In the genomic region with DNA sequence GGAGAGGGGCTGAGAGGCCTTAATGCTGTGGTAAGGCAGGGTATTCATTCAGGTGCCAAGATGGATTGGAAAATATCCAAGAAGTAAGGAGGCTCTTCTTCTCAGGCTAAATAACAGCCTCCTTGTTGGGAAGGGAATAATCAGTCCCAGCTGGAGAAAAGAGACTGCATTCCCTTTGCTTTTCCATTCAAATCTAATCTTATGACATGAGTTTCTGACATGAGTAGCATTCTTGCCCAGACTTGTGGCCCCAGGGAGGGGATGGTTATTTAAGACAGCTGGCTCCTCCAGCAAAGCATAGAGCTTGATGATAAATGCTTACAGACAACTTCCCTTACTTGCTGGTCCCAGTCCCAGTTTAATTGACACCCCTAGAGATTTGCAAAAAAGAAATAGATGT, we compare ENCODE assay signal across 11 cellular contexts.
DNase-seq lines count a peak whose midpoint lies in the region; ATAC-seq, FAIRE-seq and TF ChIP-seq lines count a peak whose summit lies in the region.
"Had no signal": no experiment of that assay in that cellular context is flagged by ENCODE, and none has a peak within 500 bp of the region (broad histone marks: within the 10 kb centered on the region; RNA-seq: fewer than 3 reads in every experiment).

No MANE protein-coding gene starts in this region.

- no peak overlapping the region for H2AFZ ChIP-seq in HepG2 (ENCODE audit: low read length)

- peaks cover 0 to 6% of the 10 kb centered on the region in 2 experiments; a peak in 1 of 5 replicates for H3K27me3 ChIP-seq in HepG2 (ENCODE audit: control insufficient read depth in 1 of 2, insufficient read depth in 2 of 2, low read length in 2 of 2)

- TF ChIP-seq EP300 in HepG2 (IDR thresholded peaks at IDR 0.05; ENCODE audit: low read depth in 2 of 2, low read length in 2 of 2) = no peak
- TF ChIP-seq EP300 in HepG2 (CRISPR knock-in tag; IDR thresholded peaks at IDR 0.05; ENCODE audit: borderline replicate concordance) = no peak

- TF ChIP-seq CTCF in fibroblast of pulmonary artery (IDR thresholded peaks at IDR 0.05; ENCODE audit: low read length, missing control alignments) (no peak), progenitor cell of endocrine pancreas (IDR thresholded peaks at IDR 0.05; ENCODE audit: unreplicated experiment) (no peak), HepG2 (CRISPR knock-in tag; IDR thresholded peaks at IDR 0.05) (no peak)

- H3K36me3 Mint-ChIP-seq in progenitor cell of endocrine pancreas (ENCODE audit: insufficient read depth) = no peaks in the 10 kb centered on the region
- H3K36me3 Mint-ChIP-seq: activated CD4-positive, alpha-beta memory T cell treated with anti-CD3 and anti-CD28 coated beads for 36 hours; activated naive CD4-positive, alpha-beta T cell treated with anti-CD3 and anti-CD28 coated beads, Interleukin-2, amount 50 U/mL, for 24 hours had no signal

- H3K9ac ChIP-seq in HepG2 (ENCODE audit: insufficient read depth, low read depth, low read length) = no peak overlapping the region

- no peak overlapping the region for H3K4me3 Mint-ChIP-seq in progenitor cell of endocrine pancreas (ENCODE audit: low read depth)
- H3K4me3 Mint-ChIP-seq: activated CD4-positive, alpha-beta memory T cell treated with anti-CD3 and anti-CD28 coated beads for 36 hours; activated naive CD4-positive, alpha-beta T cell treated with anti-CD3 and anti-CD28 coated beads, Interleukin-2, amount 50 U/mL, for 24 hours had no signal

- CTCF ChIA-PET in HepG2 (lab: Yijun Ruan, JAX; ENCODE audit: low intra/inter-chr PET ratio, low total read pairs) = no interaction called here

- H4K20me1 ChIP-seq in HepG2 (ENCODE audit: insufficient read depth, low read length) = no peaks in the 10 kb centered on the region

- no peak for ATAC-seq in HepG2

- no TSS peak for BruUV-seq in HepG2 (replicated peaks; lab: Mats Ljungman, UMichigan)

- H3K4me3 ChIP-seq in fibroblast of pulmonary artery (replicated peaks; ENCODE audit: low read depth, low read length) (no peak overlapping the region), HepG2 (replicated peaks in 1 of 3; ENCODE audit: insufficient read depth in 1 of 3, low read depth in 2 of 3, low read length in 3 of 3) (no peak overlapping the region)

- in situ Hi-C loops in HepG2 (cut with HindIII; ENCODE audit: extremely low pct_ligation_motif_present, low pct_unique_long_range_greater_than_20kb) = no loop called here

- no peaks in the 10 kb centered on the region for H3K4me1 ChIP-seq in HepG2 (ENCODE audit: insufficient read depth, low read length)

- POLR2A ChIA-PET in HepG2 (lab: Yijun Ruan, JAX) = no interaction called here

- no peaks in the 10 kb centered on the region for H3K4me1 Mint-ChIP-seq in progenitor cell of endocrine pancreas (ENCODE audit: low read depth)
- H3K4me1 Mint-ChIP-seq: activated naive CD4-positive, alpha-beta T cell treated with anti-CD3 and anti-CD28 coated beads, Interleukin-2, amount 50 U/mL, for 24 hours had no signal

- H3K36me3 ChIP-seq in HepG2 (replicated peaks in 1 of 2; ENCODE audit: control insufficient read depth in 1 of 2, insufficient read depth in 2 of 2, low read length in 2 of 2) = no peaks in the 10 kb centered on the region

- DNase-seq in GM04503 (ENCODE audit: low read depth) (peak; percentile 71), RPMI7951 (ENCODE audit: low read depth) (peak; percentile 87), fibroblast of pulmonary artery (ENCODE audit: low read depth) (peak; percentile 62), progenitor cell of endocrine pancreas (ENCODE audit: low spot score, unreplicated experiment) (no peak), HepG2 (ENCODE audit: low spot score) (no peak)
- no peak for DNase-seq in stimulated activated CD4-positive, alpha-beta T cell treated with anti-CD3 and anti-CD28 coated beads, Interleukin-4, amount 100 ng/mL, for 4 hours
- no peak for DNase-seq in activated effector memory CD4-positive, alpha-beta T cell treated with anti-CD3 and anti-CD28 coated beads, Interleukin-2, amount 50 U/mL, for 16 hours
- DNase-seq: activated CD4-positive, alpha-beta memory T cell treated with anti-CD3 and anti-CD28 coated beads for 36 hours; DMS153; NCI-H748 treated with DMSO at 0.1 percent for 48 hours had no signal

- no peak for TF ChIP-seq RAD21 in HepG2 (CRISPR knock-in tag; IDR thresholded peaks at IDR 0.05)

- no peaks in the 10 kb centered on the region for H3K9me3 ChIP-seq in HepG2 (ENCODE audit: low read length)

- no peak for FAIRE-seq in HepG2 (lab: Jason Lieb, UNC)

- H3K27ac ChIP-seq in HepG2 (ENCODE audit: extremely low read length, insufficient read depth, low read length) = no peak overlapping the region

- no peak for TF ChIP-seq POLR2A in HepG2 (IDR thresholded peaks at IDR 0.05; ENCODE audit: insufficient read depth in 1 of 2, low read depth in 2 of 2, low read length in 2 of 2)

- H3K27ac Mint-ChIP-seq in progenitor cell of endocrine pancreas = peak overlapping the region; percentile 11
- H3K27ac Mint-ChIP-seq: activated CD4-positive, alpha-beta memory T cell treated with anti-CD3 and anti-CD28 coated beads for 36 hours; activated naive CD4-positive, alpha-beta T cell treated with anti-CD3 and anti-CD28 coated beads, Interleukin-2, amount 50 U/mL, for 24 hours had no signal

- no peaks in the 10 kb centered on the region for H3K79me2 ChIP-seq in HepG2 (ENCODE audit: insufficient read depth, low read length)

- H3K27me3 Mint-ChIP-seq in progenitor cell of endocrine pancreas = no peaks in the 10 kb centered on the region

- peaks cover 4% of the 10 kb centered on the region for H3K9me3 Mint-ChIP-seq in progenitor cell of endocrine pancreas (ENCODE audit: low read depth)
- H3K9me3 Mint-ChIP-seq: activated CD4-positive, alpha-beta memory T cell treated with anti-CD3 and anti-CD28 coated beads for 36 hours; activated naive CD4-positive, alpha-beta T cell treated with anti-CD3 and anti-CD28 coated beads, Interleukin-2, amount 50 U/mL, for 24 hours had no signal

- intact Hi-C loops in HepG2 (cut with micrococcal nuclease; ENCODE audit: unreplicated experiment) = no loop called here

- H3K4me2 ChIP-seq in HepG2 (ENCODE audit: low read depth, low read length) = no peak overlapping the region

TF ChIP-seq in HepG2, 621 proteins besides CTCF, POLR2A, EP300 and RAD21:
- TF ChIP-seq ZNF549 (CRISPR knock-in tag; IDR thresholded peaks at IDR 0.05) (no peak), CEBPG (CRISPR knock-in tag; IDR thresholded peaks at IDR 0.05) (no peak), BRCA1 (CRISPR knock-in tag; IDR thresholded peaks at IDR 0.05) (no peak), NBN (conservative IDR thresholded peaks at IDR 0.05) (no peak), ZNF12 (CRISPR knock-in tag; IDR thresholded peaks at IDR 0.05) (no peak), NFATC3 (CRISPR knock-in tag; IDR thresholded peaks at IDR 0.05) (no peak), DMAP1 (CRISPR knock-in tag; IDR thresholded peaks at IDR 0.05) (no peak), RAD51 (IDR thresholded peaks at IDR 0.05; ENCODE audit: borderline replicate concordance) (no peak), GABPB1 (CRISPR knock-in tag; IDR thresholded peaks at IDR 0.05) (no peak), NAIF1 (CRISPR knock-in tag; IDR thresholded peaks at IDR 0.05; ENCODE audit: borderline replicate concordance) (no peak), HES4 (CRISPR knock-in tag; IDR thresholded peaks at IDR 0.05; ENCODE audit: borderline replicate concordance) (no peak), ZNF607 (CRISPR knock-in tag; IDR thresholded peaks at IDR 0.05; ENCODE audit: borderline replicate concordance) (no peak)
- TF ChIP-seq, protein P1, sequence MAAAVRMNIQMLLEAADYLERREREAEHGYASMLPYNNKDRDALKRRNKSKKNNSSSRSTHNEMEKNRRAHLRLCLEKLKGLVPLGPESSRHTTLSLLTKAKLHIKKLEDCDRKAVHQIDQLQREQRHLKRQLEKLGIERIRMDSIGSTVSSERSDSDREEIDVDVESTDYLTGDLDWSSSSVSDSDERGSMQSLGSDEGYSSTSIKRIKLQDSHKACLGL (CRISPR knock-in tag; IDR thresholded peaks at IDR 0.05) = no peak
- TF ChIP-seq, protein P2, sequence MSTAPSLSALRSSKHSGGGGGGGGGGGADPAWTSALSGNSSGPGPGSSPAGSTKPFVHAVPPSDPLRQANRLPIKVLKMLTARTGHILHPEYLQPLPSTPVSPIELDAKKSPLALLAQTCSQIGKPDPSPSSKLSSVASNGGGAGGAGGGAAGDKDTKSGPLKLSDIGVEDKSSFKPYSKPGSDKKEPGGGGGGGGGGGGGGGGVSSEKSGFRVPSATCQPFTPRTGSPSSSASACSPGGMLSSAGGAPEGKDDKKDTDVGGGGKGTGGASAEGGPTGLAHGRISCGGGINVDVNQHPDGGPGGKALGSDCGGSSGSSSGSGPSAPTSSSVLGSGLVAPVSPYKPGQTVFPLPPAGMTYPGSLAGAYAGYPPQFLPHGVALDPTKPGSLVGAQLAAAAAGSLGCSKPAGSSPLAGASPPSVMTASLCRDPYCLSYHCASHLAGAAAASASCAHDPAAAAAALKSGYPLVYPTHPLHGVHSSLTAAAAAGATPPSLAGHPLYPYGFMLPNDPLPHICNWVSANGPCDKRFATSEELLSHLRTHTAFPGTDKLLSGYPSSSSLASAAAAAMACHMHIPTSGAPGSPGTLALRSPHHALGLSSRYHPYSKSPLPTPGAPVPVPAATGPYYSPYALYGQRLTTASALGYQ (CRISPR knock-in tag; IDR thresholded peaks at IDR 0.05) = no peak

Comparison
In these comparisons a context has a peak if more than half of its experiments do, and no peak if none do; other contexts are left out.
1. DNase-seq: peak in GM04503 (single experiment), RPMI7951 (single experiment) and fibroblast of pulmonary artery (single experiment); none in progenitor cell of endocrine pancreas (single experiment), stimulated activated CD4-positive, alpha-beta T cell treated with anti-CD3 and anti-CD28 coated beads, Interleukin-4, amount 100 ng/mL, for 4 hours (0 of 2), activated effector memory CD4-positive, alpha-beta T cell treated with anti-CD3 and anti-CD28 coated beads, Interleukin-2, amount 50 U/mL, for 16 hours (single experiment) and HepG2 (single experiment).